In genomic region chr11:44716256-44716655, GRCh38 we compare ENCODE assay signal across 19 cellular contexts.
"Had no signal": no experiment of that assay in that cellular context is flagged by ENCODE, and none has a peak within 500 bp of the region (broad histone marks: within the 10 kb centered on the region; RNA-seq: fewer than 3 reads in every experiment).

No MANE protein-coding gene starts in this region.

- ATAC-seq: heart left ventricle, left lung, psoas muscle had no signal

- H3K36me3 Mint-ChIP-seq: naive B cell, type B pancreatic cell had no signal

- H3K27me3 ChIP-seq: heart left ventricle, suprapubic skin, thyroid gland had no signal

- H3K36me3 ChIP-seq: heart left ventricle, left lung, neutrophil, suprapubic skin, thyroid gland had no signal

- DNase-seq: effector CD4-positive, alpha-beta T cell; foreskin melanocyte; heart left ventricle; hippocampal formation; left lung; mesenchymal stem cell; naive B cell; nephron progenitor cell; psoas muscle; retina; small intestine; stimulated activated CD4-positive, alpha-beta T cell treated with anti-CD3 and anti-CD28 coated beads, Interleukin-2, amount 100 ng/mL, for 48 hours; stimulated activated naive CD4-positive, alpha-beta T cell treated with Interleukin-2 at 50 U/mL for 16 hours; thyroid gland had no signal

- H3K27ac Mint-ChIP-seq: naive B cell, nephron progenitor cell, type B pancreatic cell had no signal

- H3K4me1 Mint-ChIP-seq: naive B cell had no signal

- H3K9me3 ChIP-seq: heart left ventricle, left lung, neutrophil, psoas muscle, suprapubic skin, thyroid gland had no signal

- H3K27ac ChIP-seq: coronary artery, heart left ventricle, left lung, neutrophil, psoas muscle, suprapubic skin, thyroid gland had no signal

- H3K4me3 ChIP-seq: coronary artery, heart left ventricle, left lung, lung, psoas muscle, suprapubic skin, thyroid gland had no signal

- H3K4me3 Mint-ChIP-seq: naive B cell, nephron progenitor cell, type B pancreatic cell had no signal

- H3K4me1 ChIP-seq: left lung, psoas muscle, suprapubic skin had no signal

- H3K9me3 Mint-ChIP-seq: type B pancreatic cell had no signal
